Comparison of ENCODE assay signal across 21 cellular contexts in genomic region chr15:100781061-100781960, GRCh38.
DNase-seq lines count a peak whose midpoint lies in the region; ATAC-seq and TF ChIP-seq lines count a peak whose summit lies in the region.
"Had no signal": no experiment of that assay in that cellular context is flagged by ENCODE, and none has a peak within 500 bp of the region (broad histone marks: within the 10 kb centered on the region; RNA-seq: fewer than 3 reads in every experiment).

No MANE protein-coding gene starts in this region.

- no peaks in the 10 kb centered on the region for H3K27me3 ChIP-seq in Peyer's patch
- no peaks in the 10 kb centered on the region for H3K27me3 ChIP-seq in endodermal cell (ENCODE audit: control insufficient read depth, insufficient read depth, low read length, poor library complexity, severe bottlenecking)
- peaks cover 0 to 4% (median 0%) of the 10 kb centered on the region in 4 donors for H3K27me3 ChIP-seq in esophagus squamous epithelium
- H3K27me3 ChIP-seq: brain microvascular endothelial cell had no signal

- no peak for TF ChIP-seq CTCF in activated CD8-positive, alpha-beta T cell treated with anti-CD3 and anti-CD28 coated beads for 36 hours (IDR thresholded peaks at IDR 0.05)
- TF ChIP-seq CTCF in Peyer's patch (IDR thresholded peaks at IDR 0.05) = no peak
- TF ChIP-seq CTCF in endodermal cell (conservative IDR thresholded peaks at IDR 0.05) = no peak
- TF ChIP-seq CTCF in esophagus squamous epithelium (IDR thresholded peaks at IDR 0.05) = no peak

- H3K27ac ChIP-seq in Peyer's patch (no peak overlapping the region), endodermal cell (ENCODE audit: low read depth, low read length) (no peak overlapping the region), esophagus squamous epithelium (no peak overlapping the region)
- H3K27ac ChIP-seq: A549, brain microvascular endothelial cell, C4-2B, SK-N-MC, suprapubic skin had no signal

- no peaks in the 10 kb centered on the region for H3K9me3 Mint-ChIP-seq in activated CD8-positive, alpha-beta T cell treated with anti-CD3 and anti-CD28 coated beads, Interleukin-2, amount 10 ng/mL, durations not matched to agents 7 days and 5 days (ENCODE audit: insufficient read depth)
- no peaks in the 10 kb centered on the region for H3K9me3 Mint-ChIP-seq in activated CD8-positive, alpha-beta T cell treated with anti-CD3 and anti-CD28 coated beads for 36 hours
- no peaks in the 10 kb centered on the region for H3K9me3 Mint-ChIP-seq in endodermal cell
- H3K9me3 Mint-ChIP-seq: activated naive CD8-positive, alpha-beta T cell treated with anti-CD3 and anti-CD28 coated beads, Interleukin-2, amount 10 ng/mL, durations not matched to agents 7 days and 5 days; activated T-cell treated with anti-CD3 and anti-CD28 coated beads, Interleukin-2, amount 50 U/mL, for 72 hours had no signal

- H3K27me3 Mint-ChIP-seq in activated CD8-positive, alpha-beta T cell treated with anti-CD3 and anti-CD28 coated beads, Interleukin-2, amount 10 ng/mL, durations not matched to agents 7 days and 5 days (ENCODE audit: low read depth) = no peaks in the 10 kb centered on the region
- peaks cover 2% of the 10 kb centered on the region for H3K27me3 Mint-ChIP-seq in activated CD8-positive, alpha-beta T cell treated with anti-CD3 and anti-CD28 coated beads for 36 hours
- H3K27me3 Mint-ChIP-seq in endodermal cell (ENCODE audit: insufficient read depth) = no peaks in the 10 kb centered on the region

- DNase-seq in activated CD8-positive, alpha-beta T cell treated with anti-CD3 and anti-CD28 coated beads, Interleukin-2, amount 10 ng/mL, durations not matched to agents 7 days and 5 days = peak; percentile 12
- no peak for DNase-seq in activated CD8-positive, alpha-beta T cell treated with anti-CD3 and anti-CD28 coated beads for 36 hours
- peak in 2 of 3 donors; percentile 21 to 27 for DNase-seq in Peyer's patch
- peak; percentile 43 for DNase-seq in endodermal cell
- peak; percentile 10 for DNase-seq in stimulated activated CD8-positive, alpha-beta memory T cell treated with anti-CD3 and anti-CD28 coated beads, Interleukin-4, amount 100 ng/mL, for 48 hours
- DNase-seq in esophagus squamous epithelium (lab: John Stamatoyannopoulos, UW) = no peak
- DNase-seq in stimulated activated CD4-positive, alpha-beta T cell treated with anti-CD3 and anti-CD28 coated beads, Interleukin-2, amount 100 ng/mL, for 48 hours = no peak
- DNase-seq: activated CD4-positive, alpha-beta T cell treated with anti-CD3 and anti-CD28 coated beads for 48 hours; activated naive CD8-positive, alpha-beta T cell treated with anti-CD3 and anti-CD28 coated beads, Interleukin-2, amount 10 ng/mL, durations not matched to agents 7 days and 5 days; activated T-cell treated with anti-CD3 and anti-CD28 coated beads, Interleukin-2, amount 50 U/mL, for 72 hours; brain microvascular endothelial cell; DMS 273 treated with DMSO at 0.1 percent for 48 hours; NCI-H1417 treated with DMSO at 0.1 percent for 48 hours; NCI-H748 treated with DMSO at 0.1 percent for 48 hours; OCI-M1 had no signal

- no peak overlapping the region for H3K9ac ChIP-seq in endodermal cell (ENCODE audit: extremely low read depth, low read length, poor library complexity, severe bottlenecking)

- intact Hi-C loops in activated CD8-positive, alpha-beta T cell treated with anti-CD3 and anti-CD28 coated beads for 36 hours (cut with micrococcal nuclease) = no loop called here
- intact Hi-C loops in esophagus squamous epithelium (cut with DNase I) = no loop called here

- WGBS in endodermal cell (ENCODE audit: insufficient coverage in 1 of 2, insufficient read length in 1 of 2), 2 experiments = 87 to 93% methylated on average over 5 to 11 of the region's 11 CpGs
- 81 to 100% methylated on average over 1 to 6 of the region's 11 CpGs for WGBS in esophagus squamous epithelium, 2 donors

- H3K36me3 ChIP-seq in Peyer's patch (no peaks in the 10 kb centered on the region), endodermal cell (ENCODE audit: control insufficient read depth, insufficient read depth, low read length) (no peaks in the 10 kb centered on the region), esophagus squamous epithelium (no peaks in the 10 kb centered on the region)
- H3K36me3 ChIP-seq: brain microvascular endothelial cell, suprapubic skin had no signal

- H3K36me3 Mint-ChIP-seq in activated CD8-positive, alpha-beta T cell treated with anti-CD3 and anti-CD28 coated beads, Interleukin-2, amount 10 ng/mL, durations not matched to agents 7 days and 5 days (ENCODE audit: low read depth) = no peaks in the 10 kb centered on the region
- H3K36me3 Mint-ChIP-seq in activated CD8-positive, alpha-beta T cell treated with anti-CD3 and anti-CD28 coated beads for 36 hours (ENCODE audit: low read depth) = no peaks in the 10 kb centered on the region
- no peaks in the 10 kb centered on the region for H3K36me3 Mint-ChIP-seq in endodermal cell (ENCODE audit: low read depth)
- H3K36me3 Mint-ChIP-seq: activated naive CD8-positive, alpha-beta T cell treated with anti-CD3 and anti-CD28 coated beads, Interleukin-2, amount 10 ng/mL, durations not matched to agents 7 days and 5 days had no signal

- H3K9me3 ChIP-seq in Peyer's patch = no peaks in the 10 kb centered on the region
- no peaks in the 10 kb centered on the region for H3K9me3 ChIP-seq in endodermal cell (ENCODE audit: control insufficient read depth, low read length)
- H3K9me3 ChIP-seq in esophagus squamous epithelium = no peaks in the 10 kb centered on the region
- H3K9me3 ChIP-seq: A549, suprapubic skin had no signal

- H3K4me3 ChIP-seq in Peyer's patch (no peak overlapping the region), endodermal cell (ENCODE audit: low read length) (no peak overlapping the region), esophagus squamous epithelium (no peak overlapping the region)
- H3K4me3 ChIP-seq: A549, SK-N-MC, suprapubic skin had no signal

- H3K4me3 Mint-ChIP-seq in activated CD8-positive, alpha-beta T cell treated with anti-CD3 and anti-CD28 coated beads, Interleukin-2, amount 10 ng/mL, durations not matched to agents 7 days and 5 days = no peak overlapping the region
- H3K4me3 Mint-ChIP-seq in activated CD8-positive, alpha-beta T cell treated with anti-CD3 and anti-CD28 coated beads for 36 hours = no peak overlapping the region
- no peak overlapping the region for H3K4me3 Mint-ChIP-seq in endodermal cell
- H3K4me3 Mint-ChIP-seq: activated naive CD8-positive, alpha-beta T cell treated with anti-CD3 and anti-CD28 coated beads, Interleukin-2, amount 10 ng/mL, durations not matched to agents 7 days and 5 days; activated T-cell treated with anti-CD3 and anti-CD28 coated beads, Interleukin-2, amount 50 U/mL, for 72 hours had no signal

- TF ChIP-seq POLR2A in Peyer's patch (IDR thresholded peaks at IDR 0.05) (no peak), esophagus squamous epithelium (IDR thresholded peaks at IDR 0.05) (no peak)

- ATAC-seq in activated CD8-positive, alpha-beta T cell treated with anti-CD3 and anti-CD28 coated beads, Interleukin-2, amount 10 ng/mL, durations not matched to agents 7 days and 5 days = no peak
- ATAC-seq in activated CD8-positive, alpha-beta T cell treated with anti-CD3 and anti-CD28 coated beads for 36 hours = no peak
- no peak for ATAC-seq in HG03439 (IDR thresholded peaks at IDR 0.05; ENCODE audit: unreplicated experiment)
- ATAC-seq: A549; activated T-cell treated with anti-CD3 and anti-CD28 coated beads, Interleukin-2, amount 50 U/mL, for 72 hours; esophagus mucosa had no signal

- CTCF ChIA-PET in activated CD8-positive, alpha-beta T cell treated with anti-CD3 and anti-CD28 coated beads, Interleukin-2, amount 10 ng/mL, durations not matched to agents 7 days and 5 days (lab: Charles Lee) = no interaction called here
- CTCF ChIA-PET in activated CD8-positive, alpha-beta T cell treated with anti-CD3 and anti-CD28 coated beads for 36 hours (lab: Charles Lee) = no interaction called here

- H3K4me1 Mint-ChIP-seq in activated CD8-positive, alpha-beta T cell treated with anti-CD3 and anti-CD28 coated beads, Interleukin-2, amount 10 ng/mL, durations not matched to agents 7 days and 5 days (ENCODE audit: low read depth) = no peaks in the 10 kb centered on the region
- H3K4me1 Mint-ChIP-seq in activated CD8-positive, alpha-beta T cell treated with anti-CD3 and anti-CD28 coated beads for 36 hours (ENCODE audit: low read depth) = no peaks in the 10 kb centered on the region
- peaks cover 7% of the 10 kb centered on the region for H3K4me1 Mint-ChIP-seq in endodermal cell
- H3K4me1 Mint-ChIP-seq: activated naive CD8-positive, alpha-beta T cell treated with anti-CD3 and anti-CD28 coated beads, Interleukin-2, amount 10 ng/mL, durations not matched to agents 7 days and 5 days had no signal

- H3K4me1 ChIP-seq in Peyer's patch = no peaks in the 10 kb centered on the region
- H3K4me1 ChIP-seq in endodermal cell (ENCODE audit: control insufficient read depth, insufficient read depth, low read length) = no peaks in the 10 kb centered on the region
- no peaks in the 10 kb centered on the region for H3K4me1 ChIP-seq in esophagus squamous epithelium
- H3K4me1 ChIP-seq: A549, suprapubic skin had no signal

- no peak overlapping the region for H3K27ac Mint-ChIP-seq in activated CD8-positive, alpha-beta T cell treated with anti-CD3 and anti-CD28 coated beads, Interleukin-2, amount 10 ng/mL, durations not matched to agents 7 days and 5 days
- H3K27ac Mint-ChIP-seq in activated CD8-positive, alpha-beta T cell treated with anti-CD3 and anti-CD28 coated beads for 36 hours = no peak overlapping the region
- H3K27ac Mint-ChIP-seq in endodermal cell = no peak overlapping the region
- H3K27ac Mint-ChIP-seq: activated naive CD8-positive, alpha-beta T cell treated with anti-CD3 and anti-CD28 coated beads, Interleukin-2, amount 10 ng/mL, durations not matched to agents 7 days and 5 days; activated T-cell treated with anti-CD3 and anti-CD28 coated beads, Interleukin-2, amount 50 U/mL, for 72 hours had no signal

- POLR2A ChIA-PET in activated CD8-positive, alpha-beta T cell treated with anti-CD3 and anti-CD28 coated beads, Interleukin-2, amount 10 ng/mL, durations not matched to agents 7 days and 5 days (lab: Charles Lee) = no interaction called here
- POLR2A ChIA-PET in activated CD8-positive, alpha-beta T cell treated with anti-CD3 and anti-CD28 coated beads for 36 hours (lab: Charles Lee) = no interaction called here

Comparison
In these comparisons a context has a peak if more than half of its experiments do, and no peak if none do; other contexts are left out.
1. DNase-seq: peak in activated CD8-positive, alpha-beta T cell treated with anti-CD3 and anti-CD28 coated beads, Interleukin-2, amount 10 ng/mL, durations not matched to agents 7 days and 5 days (single experiment), Peyer's patch (2 of 3), endodermal cell (single experiment) and stimulated activated CD8-positive, alpha-beta memory T cell treated with anti-CD3 and anti-CD28 coated beads, Interleukin-4, amount 100 ng/mL, for 48 hours (single experiment); none in activated CD8-positive, alpha-beta T cell treated with anti-CD3 and anti-CD28 coated beads for 36 hours (single experiment), esophagus squamous epithelium (single experiment) and stimulated activated CD4-positive, alpha-beta T cell treated with anti-CD3 and anti-CD28 coated beads, Interleukin-2, amount 100 ng/mL, for 48 hours (0 of 2).